8 cellular contexts compared by ENCODE assay signal in the genomic region with DNA sequence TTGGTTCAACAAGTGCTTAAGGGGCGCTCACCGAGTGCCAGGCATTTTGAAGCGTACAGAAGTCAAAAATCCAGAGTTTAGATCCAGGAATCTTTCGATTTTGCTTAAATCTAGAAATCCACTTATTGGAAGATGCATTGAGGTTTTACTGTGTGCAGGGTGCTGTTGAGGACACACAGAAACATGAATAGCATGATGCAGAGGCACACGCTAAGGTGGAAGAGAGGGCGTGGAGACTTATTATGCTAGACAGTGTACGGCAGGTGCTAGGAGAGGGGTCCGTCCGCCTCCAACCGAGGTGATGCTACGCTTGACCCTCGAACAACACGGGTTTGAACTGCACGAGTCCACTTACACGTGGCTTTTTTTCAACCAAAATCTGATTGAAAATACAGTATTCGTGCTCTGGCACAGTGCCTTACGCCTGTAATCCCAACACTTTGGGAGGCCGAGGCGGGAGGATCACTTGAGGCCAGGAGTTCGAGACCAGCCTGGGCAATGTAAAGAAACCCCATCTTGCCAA. TPM values are rescaled to one million over a fixed set of nuclear protein-coding genes. Genes with fewer than 3 reads are reported as not detected.
DNase-seq lines count a peak whose midpoint lies in the region; ATAC-seq and TF ChIP-seq lines count a peak whose summit lies in the region.

No MANE protein-coding gene starts in this region.

- 0 out of 2 replicates have a peak overlapping the region, but pooled peaks have one; percentile 82 for H3K27ac ChIP-seq in BLaER1
- H3K27ac ChIP-seq in endodermal cell (ENCODE audit: low read depth, low read length) = no peak overlapping the region

- H3K4me1 ChIP-seq in BLaER1 (peaks cover 35% of the 10 kb centered on the region), endodermal cell (ENCODE audit: control insufficient read depth, insufficient read depth, low read length) (peaks cover 7% of the 10 kb centered on the region)

- no peak for ATAC-seq in GM18858 (IDR thresholded peaks at IDR 0.05; ENCODE audit: unreplicated experiment)

- H3K9ac ChIP-seq in BLaER1 = peak overlapping the region; percentile 83
- H3K9ac ChIP-seq in endodermal cell (ENCODE audit: extremely low read depth, low read length, poor library complexity, severe bottlenecking) = peak overlapping the region; percentile 49

- H3K27me3 Mint-ChIP-seq in endodermal cell (ENCODE audit: insufficient read depth) (peaks cover 21% of the 10 kb centered on the region), nephron (ENCODE audit: low read depth) (peaks cover 10% of the 10 kb centered on the region)

- H3K4me1 Mint-ChIP-seq in endodermal cell (peaks cover 26% of the 10 kb centered on the region), nephron (peaks cover 35% of the 10 kb centered on the region)

- H3K4me3 Mint-ChIP-seq in endodermal cell = peak overlapping the region; percentile 75
- peak overlapping the region; percentile 99 to 100 (median 100) for H3K4me3 Mint-ChIP-seq in nephron

- peaks cover 4% of the 10 kb centered on the region; the same call in 1 of the 2 replicates for H3K36me3 ChIP-seq in BLaER1
- no peaks in the 10 kb centered on the region for H3K36me3 ChIP-seq in endodermal cell (ENCODE audit: control insufficient read depth, insufficient read depth, low read length)

- H3K9me3 ChIP-seq in BLaER1 = no peaks in the 10 kb centered on the region
- no peaks in the 10 kb centered on the region for H3K9me3 ChIP-seq in endodermal cell (ENCODE audit: control insufficient read depth, low read length)

- H3K27ac Mint-ChIP-seq in endodermal cell (no peak overlapping the region), nephron (peak overlapping the region; percentile 99 to 100 (median 99))

- peak; percentile 40 for DNase-seq in NCI-H774 (lab: John Stamatoyannopoulos, UW)
- no peak for DNase-seq in endodermal cell
- DNase-seq in SIG-M5 (lab: John Stamatoyannopoulos, UW) = no peak
- DNase-seq in UCSD-AML1 (lab: John Stamatoyannopoulos, UW; ENCODE audit: unreplicated experiment) = no peak
- DNase-seq in NCI-H1694 treated with DMSO at 0.1 percent for 48 hours (lab: John Stamatoyannopoulos, UW) = no peak

- 80 to 83% methylated on average over 20 of the region's 20 CpGs for WGBS in endodermal cell (ENCODE audit: insufficient coverage in 1 of 2, insufficient read length in 1 of 2), 2 experiments

- no peaks in the 10 kb centered on the region for H3K9me3 Mint-ChIP-seq in endodermal cell
- H3K9me3 Mint-ChIP-seq in nephron = no peaks in the 10 kb centered on the region

- TF ChIP-seq CTCF in endodermal cell (conservative IDR thresholded peaks at IDR 0.05) (no peak), nephron (IDR thresholded peaks at IDR 0.05; ENCODE audit: unreplicated experiment in 3 of 3) (no peak)

- peaks cover 3% of the 10 kb centered on the region for H3K36me3 Mint-ChIP-seq in endodermal cell (ENCODE audit: low read depth)
- H3K36me3 Mint-ChIP-seq in nephron (ENCODE audit: low read depth) = peaks cover 10% of the 10 kb centered on the region

- H3K27me3 ChIP-seq in BLaER1 (peaks cover 27% of the 10 kb centered on the region), endodermal cell (ENCODE audit: control insufficient read depth, insufficient read depth, low read length, poor library complexity, severe bottlenecking) (no peaks in the 10 kb centered on the region)

- peak overlapping the region; percentile 84 for H3K4me2 ChIP-seq in BLaER1

- H3K4me3 ChIP-seq in BLaER1 (peak overlapping the region; percentile 84), endodermal cell (ENCODE audit: low read length) (peak overlapping the region; percentile 88)

- peaks cover 23% of the 10 kb centered on the region for H4K20me1 ChIP-seq in BLaER1

RNA-seq across cellular contexts. Expression of gene KIF13A, which starts 1.0 kb away (rescaled TPM):
- 10 to 100 TPM; 35.3 to 45.0 TPM for total RNA-seq in endodermal cell
- polyA plus RNA-seq in endodermal cell (2013, experiment 1 of 2) = 21.9 TPM
- 20.0 TPM for polyA plus RNA-seq in endodermal cell (2013, experiment 2 of 2)
